ENCODE assay signal across 1 cellular context in the genomic region with DNA sequence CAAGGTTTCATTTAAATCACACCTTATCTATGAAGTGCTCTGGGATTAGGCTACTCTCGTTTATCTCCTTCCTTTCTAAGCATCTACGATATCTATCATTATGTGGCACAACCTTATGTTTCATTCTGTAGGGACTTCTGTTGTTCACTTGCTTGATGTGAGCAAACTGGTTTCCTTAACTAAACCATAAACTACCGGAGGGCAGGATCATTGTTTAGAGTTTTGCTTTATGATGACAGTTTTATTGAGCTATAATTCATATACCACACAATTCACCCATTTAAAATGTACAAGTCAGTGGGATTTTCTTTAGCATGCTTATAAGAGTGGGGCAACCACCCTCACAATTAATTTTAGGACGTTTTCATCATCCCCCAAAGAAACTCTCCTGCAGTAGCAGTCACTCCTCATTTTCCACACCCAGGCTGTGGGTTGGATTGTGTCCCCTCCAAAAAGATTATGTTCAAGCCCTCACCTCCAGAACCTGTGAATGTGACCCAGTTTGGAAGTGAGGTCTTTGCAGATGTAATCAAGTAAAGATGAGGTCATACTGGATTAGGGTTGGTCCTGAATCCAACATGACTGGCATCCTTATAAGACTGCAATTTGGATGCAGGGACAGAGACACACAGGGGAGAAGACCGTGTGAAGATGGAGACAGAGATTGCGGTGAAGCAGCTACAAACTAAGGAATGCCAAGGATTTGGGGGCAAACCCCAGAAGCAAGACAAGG.
A peak's percentile ranks its signal among the peaks of the same experiment; 100 is the strongest.
TF ChIP-seq lines count a peak whose summit lies in the region.

No MANE protein-coding gene starts in this region.

TF ChIP-seq in HEK293, 187 proteins besides CTCF, POLR2A, EP300 and RAD21 (continued from another document):
- TF ChIP-seq PRDM4 (tag by site-specific recombination; IDR thresholded peaks at IDR 0.05) (peak; percentile 96), ZBTB20 (tag by site-specific recombination; IDR thresholded peaks at IDR 0.05) (no peak), ZNF701 (tag by site-specific recombination; IDR thresholded peaks at IDR 0.05) (no peak), ZNF202 (tag by site-specific recombination; IDR thresholded peaks at IDR 0.05; ENCODE audit: borderline replicate concordance) (no peak), BCL6B (tag by site-specific recombination; IDR thresholded peaks at IDR 0.05) (peak; percentile 55; the same call in 1 of the 2 replicates), ZSCAN16 (tag by site-specific recombination; IDR thresholded peaks at IDR 0.05) (no peak), ZFP69B (tag by site-specific recombination; IDR thresholded peaks at IDR 0.05) (0 out of 2 replicates have a peak, but pooled peaks have one; percentile 34), SCRT1 (tag by site-specific recombination; IDR thresholded peaks at IDR 0.05; ENCODE audit: borderline replicate concordance) (no peak), REPIN1 (tag by site-specific recombination; IDR thresholded peaks at IDR 0.05; ENCODE audit: low read depth) (no peak), ZNF140 (tag by site-specific recombination; IDR thresholded peaks at IDR 0.05) (no peak), WT1 (tag by site-specific recombination; IDR thresholded peaks at IDR 0.05) (peak; percentile 40; the same call in 1 of the 2 replicates), OVOL3 (tag by site-specific recombination; IDR thresholded peaks at IDR 0.05) (peak; percentile 47; the same call in 1 of the 2 replicates), ZNF629 (tag by site-specific recombination; IDR thresholded peaks at IDR 0.05) (peak; percentile 93)
